Comparison of ENCODE assay signal across 1 cellular context in genomic region chr9:209143-209758, GRCh38.
TF ChIP-seq lines count a peak whose summit lies in the region.

No MANE protein-coding gene starts in this region.

TF ChIP-seq in HepG2, 621 proteins besides CTCF, POLR2A, EP300 and RAD21:
- TF ChIP-seq, protein P1, sequence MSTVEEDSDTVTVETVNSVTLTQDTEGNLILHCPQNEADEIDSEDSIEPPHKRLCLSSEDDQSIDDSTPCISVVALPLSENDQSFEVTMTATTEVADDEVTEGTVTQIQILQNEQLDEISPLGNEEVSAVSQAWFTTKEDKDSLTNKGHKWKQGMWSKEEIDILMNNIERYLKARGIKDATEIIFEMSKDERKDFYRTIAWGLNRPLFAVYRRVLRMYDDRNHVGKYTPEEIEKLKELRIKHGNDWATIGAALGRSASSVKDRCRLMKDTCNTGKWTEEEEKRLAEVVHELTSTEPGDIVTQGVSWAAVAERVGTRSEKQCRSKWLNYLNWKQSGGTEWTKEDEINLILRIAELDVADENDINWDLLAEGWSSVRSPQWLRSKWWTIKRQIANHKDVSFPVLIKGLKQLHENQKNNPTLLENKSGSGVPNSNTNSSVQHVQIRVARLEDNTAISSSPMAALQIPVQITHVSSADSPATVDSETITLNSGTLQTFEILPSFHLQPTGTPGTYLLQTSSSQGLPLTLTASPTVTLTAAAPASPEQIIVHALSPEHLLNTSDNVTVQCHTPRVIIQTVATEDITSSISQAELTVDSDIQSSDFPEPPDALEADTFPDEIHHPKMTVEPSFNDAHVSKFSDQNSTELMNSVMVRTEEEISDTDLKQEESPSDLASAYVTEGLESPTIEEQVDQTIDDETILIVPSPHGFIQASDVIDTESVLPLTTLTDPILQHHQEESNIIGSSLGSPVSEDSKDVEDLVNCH (CRISPR knock-in tag; IDR thresholded peaks at IDR 0.05), result no peak
- TF ChIP-seq ETV5 (CRISPR knock-in tag; IDR thresholded peaks at IDR 0.05; ENCODE audit: borderline replicate concordance) (no peak), ZNF12 (CRISPR knock-in tag; IDR thresholded peaks at IDR 0.05) (no peak)
